In genomic region chr11:36149538-36150242, GRCh38 we compare ENCODE assay signal across 8 cellular contexts.
DNase-seq lines count a peak whose midpoint lies in the region; ATAC-seq lines count a peak whose summit lies in the region.

No MANE protein-coding gene starts in this region.

- DNase-seq in DMS 273 (lab: John Stamatoyannopoulos, UW; ENCODE audit: unreplicated experiment) (peak; percentile 76), NOMO-1 (lab: John Stamatoyannopoulos, UW; ENCODE audit: unreplicated experiment in 2 of 2) (peak; percentile 74 to 90), left ventricle myocardium superior (no peak), NCI-H345 (lab: John Stamatoyannopoulos, UW) (no peak)
- DNase-seq in activated naive CD4-positive, alpha-beta T cell treated with anti-CD3 and anti-CD28 coated beads, Interleukin-2, amount 50 U/mL, for 72 hours (ENCODE audit: low spot score in 2 of 2), result peak; percentile 47 to 56
- peak; percentile 17 to 41 (median 30) for DNase-seq in stimulated activated CD4-positive, alpha-beta T cell treated with anti-CD3 and anti-CD28 coated beads, Interleukin-12 subunit alpha, Interleukin-12 subunit beta, amount 100 ng/mL, for 48 hours (ENCODE audit: low read depth in 2 of 3, low spot score in 1 of 3)

- peaks cover 0 to 4% of the 10 kb centered on the region in 2 donors for H3K9me3 Mint-ChIP-seq in activated naive CD4-positive, alpha-beta T cell treated with anti-CD3 and anti-CD28 coated beads, Interleukin-2, amount 50 U/mL, for 72 hours

- intact Hi-C loops in left ventricle myocardium superior (cut with micrococcal nuclease), result no loop called here

- H3K36me3 Mint-ChIP-seq in activated naive CD4-positive, alpha-beta T cell treated with anti-CD3 and anti-CD28 coated beads, Interleukin-2, amount 50 U/mL, for 72 hours, result no peaks in the 10 kb centered on the region

- ATAC-seq in GM18909 (IDR thresholded peaks at IDR 0.05; ENCODE audit: poor library complexity, unreplicated experiment) (peak; percentile 90), HG03108 (IDR thresholded peaks at IDR 0.05; ENCODE audit: unreplicated experiment) (peak; percentile 82), left ventricle myocardium superior (peak; percentile 74)
- peak; percentile 98 to 100 for ATAC-seq in activated naive CD4-positive, alpha-beta T cell treated with anti-CD3 and anti-CD28 coated beads, Interleukin-2, amount 50 U/mL, for 72 hours

- H3K27ac Mint-ChIP-seq in activated naive CD4-positive, alpha-beta T cell treated with anti-CD3 and anti-CD28 coated beads, Interleukin-2, amount 50 U/mL, for 72 hours, result peak overlapping the region in 1 of 2 donors; percentile 1

Comparison
In these comparisons a context has a peak if more than half of its experiments do, and no peak if none do; other contexts are left out.
1. DNase-seq: peak in DMS 273 (single experiment), NOMO-1 (2 of 2), activated naive CD4-positive, alpha-beta T cell treated with anti-CD3 and anti-CD28 coated beads, Interleukin-2, amount 50 U/mL, for 72 hours (2 of 2) and stimulated activated CD4-positive, alpha-beta T cell treated with anti-CD3 and anti-CD28 coated beads, Interleukin-12 subunit alpha, Interleukin-12 subunit beta, amount 100 ng/mL, for 48 hours (3 of 3); none in left ventricle myocardium superior (single experiment) and NCI-H345 (single experiment).
2. Peak in every context shown above with its lines, with median percentiles within 50 percentile points of each other: ATAC-seq.